8 cellular contexts compared by ENCODE assay signal in genomic region chr7:155598810-155599210, GRCh38. TPM values are rescaled to one million over a fixed set of nuclear protein-coding genes. Genes with fewer than 3 reads are reported as not detected.
DNase-seq lines count a peak whose midpoint lies in the region; ATAC-seq, FAIRE-seq and TF ChIP-seq lines count a peak whose summit lies in the region.

No MANE protein-coding gene starts in this region.

- peak overlapping the region; percentile 56; the same call in 1 of the 2 replicates for H3K4me2 ChIP-seq in GM23338

- no peaks in the 10 kb centered on the region for H4K20me1 ChIP-seq in GM23338 (replicated peaks; ENCODE audit: insufficient read depth)

- H3K4me1 Mint-ChIP-seq in GM23338: peaks cover 40% of the 10 kb centered on the region
- H3K4me1 Mint-ChIP-seq in T-helper 2 cell treated with Interferon-gamma antibody and Interleukin-4, amounts not matched to agents 5 μg/mL and 100 μg/mL, for 36 hours (ENCODE audit: low read depth): peaks cover 13% of the 10 kb centered on the region

- H3K9me2 ChIP-seq in GM23338 (ENCODE audit: insufficient read depth): no peaks in the 10 kb centered on the region

- no peaks in the 10 kb centered on the region for H3F3A ChIP-seq in GM23338 (replicated peaks; ENCODE audit: low read depth)

- no peak for FAIRE-seq in D721Med (lab: Jason Lieb, UNC)

- ATAC-seq in GM23338 (peak; percentile 62), GM18519 (IDR thresholded peaks at IDR 0.05; ENCODE audit: low FRiP score, unreplicated experiment) (no peak)

- no peak overlapping the region for H3K27ac Mint-ChIP-seq in GM23338
- no peak overlapping the region for H3K27ac Mint-ChIP-seq in T-helper 2 cell treated with Interferon-gamma antibody and Interleukin-4, amounts not matched to agents 5 μg/mL and 100 μg/mL, for 36 hours

- H3K36me3 Mint-ChIP-seq in GM23338 (ENCODE audit: low read depth): no peaks in the 10 kb centered on the region
- H3K36me3 Mint-ChIP-seq in T-helper 2 cell treated with Interferon-gamma antibody and Interleukin-4, amounts not matched to agents 5 μg/mL and 100 μg/mL, for 36 hours (ENCODE audit: low read depth): no peaks in the 10 kb centered on the region

- H3K9me3 ChIP-seq in left ventricle myocardium inferior (replicated peaks): no peaks in the 10 kb centered on the region

- H2AFZ ChIP-seq in GM23338: no peak overlapping the region

- H3K36me3 ChIP-seq in GM23338 (ENCODE audit: insufficient read depth) (no peaks in the 10 kb centered on the region), left ventricle myocardium inferior (no peaks in the 10 kb centered on the region)

- H3K4me3 ChIP-seq in GM23338 (no peak overlapping the region), left ventricle myocardium inferior (no peak overlapping the region), retinal pigment epithelial cell (ENCODE audit: low read length) (no peak overlapping the region)

- intact Hi-C loops in left ventricle myocardium inferior (cut with micrococcal nuclease): loop anchor here (2.0 kb wide), 2 partner anchors 140 to 170 kb away; no protein-coding TSS in a partner anchor

- peaks cover 8% of the 10 kb centered on the region for H3K27me3 Mint-ChIP-seq in GM23338 (ENCODE audit: insufficient read depth, low read depth, poor library complexity)
- peaks cover 37% of the 10 kb centered on the region for H3K27me3 Mint-ChIP-seq in T-helper 2 cell treated with Interferon-gamma antibody and Interleukin-4, amounts not matched to agents 5 μg/mL and 100 μg/mL, for 36 hours (ENCODE audit: low read depth)

- DNase-seq in D721Med (ENCODE audit: insufficient read length, low spot score): no peak
- peak; percentile 92 for DNase-seq in GM23338 (ENCODE audit: low spot score)
- peak; percentile 70 for DNase-seq in NCI-H1092 treated with DMSO at 0.1 percent for 48 hours (lab: John Stamatoyannopoulos, UW)
- peak; percentile 70 for DNase-seq in T-helper 2 cell treated with Interferon-gamma antibody and Interleukin-4, amounts not matched to agents 5 μg/mL and 100 μg/mL, for 36 hours (ENCODE audit: low spot score)
- peak; percentile 55 for DNase-seq in amniotic stem cell (lab: John Stamatoyannopoulos, UW)
- peak; percentile 76 for DNase-seq in left ventricle myocardium inferior
- peak; percentile 12 for DNase-seq in retinal pigment epithelial cell (ENCODE audit: low read depth)

- no peaks in the 10 kb centered on the region for H3K9me3 Mint-ChIP-seq in GM23338
- no peaks in the 10 kb centered on the region for H3K9me3 Mint-ChIP-seq in T-helper 2 cell treated with Interferon-gamma antibody and Interleukin-4, amounts not matched to agents 5 μg/mL and 100 μg/mL, for 36 hours

- no peaks in the 10 kb centered on the region for H3K79me2 ChIP-seq in GM23338 (replicated peaks; ENCODE audit: insufficient read depth)

- H3K27ac ChIP-seq in GM23338 (ENCODE audit: low read depth) (no peak overlapping the region), left ventricle myocardium inferior (replicated peaks) (no peak overlapping the region)

- H3K27me3 ChIP-seq in GM23338 (ENCODE audit: insufficient read depth) (no peaks in the 10 kb centered on the region), left ventricle myocardium inferior (ENCODE audit: low read depth) (peaks cover 74% of the 10 kb centered on the region)

- H3K4me1 ChIP-seq in GM23338 (ENCODE audit: insufficient read depth): 0 out of 2 replicates have a peak, but pooled peaks cover 9% of the 10 kb centered on the region
- no peaks in the 10 kb centered on the region for H3K4me1 ChIP-seq in left ventricle myocardium inferior

- H3K4me3 Mint-ChIP-seq in GM23338: peak overlapping the region; percentile 14; the same call in 1 of the 3 replicates
- H3K4me3 Mint-ChIP-seq in T-helper 2 cell treated with Interferon-gamma antibody and Interleukin-4, amounts not matched to agents 5 μg/mL and 100 μg/mL, for 36 hours: no peak overlapping the region

- TF ChIP-seq CTCF in D721Med (IDR thresholded peaks at IDR 0.05; ENCODE audit: insufficient read depth, missing control alignments) (peak; percentile 96), GM23338 (conservative IDR thresholded peaks at IDR 0.05; ENCODE audit: low read depth in 2 of 2) (peak; percentile 97 to 100), left ventricle myocardium inferior (IDR thresholded peaks at IDR 0.05; ENCODE audit: borderline replicate concordance) (peak; percentile 99), retinal pigment epithelial cell (conservative IDR thresholded peaks at IDR 0.05; ENCODE audit: low read depth, low read length) (peak; percentile 100)

TF ChIP-seq in GM23338, 12 proteins besides CTCF, POLR2A, EP300 and RAD21 (continues in another document):
- TF ChIP-seq EZH2phosphoT487 (IDR thresholded peaks at IDR 0.05; ENCODE audit: unreplicated experiment): no peak
- no peak for TF ChIP-seq REST (IDR thresholded peaks at IDR 0.05; ENCODE audit: unreplicated experiment)
- no peak for TF ChIP-seq CREB1 (CRISPR knock-in tag; IDR thresholded peaks at IDR 0.05; ENCODE audit: low read depth)
- TF ChIP-seq ZNF114 (CRISPR knock-in tag; IDR thresholded peaks at IDR 0.05): no peak
- TF ChIP-seq NANOG (IDR thresholded peaks at IDR 0.05; ENCODE audit: borderline replicate concordance): no peak
- no peak for TF ChIP-seq JUNB (IDR thresholded peaks at IDR 0.05; ENCODE audit: unreplicated experiment)

RNA-seq across cellular contexts. Expression of gene RBM33, which starts 45.7 kb away (rescaled TPM):
- total RNA-seq in GM23338 (2014; rRNA removed; shearing (Covaris generic)): 26.1 and 47.7 TPM in 2 replicates
- 88.5 and 94.7 TPM in 2 replicates for polyA plus RNA-seq in GM23338 (2016; fragmentation: Nextera tagmentation; extraction: Ambion mirVana)
- total RNA-seq in left ventricle myocardium inferior: 30.8 TPM

RNA-seq across cellular contexts. Expression of gene CNPY1, which starts 52.5 kb away (rescaled TPM):
- total RNA-seq in GM23338 (2014; rRNA removed; shearing (Covaris generic)): 0.31 TPM in 1 of 2 replicates, not detected in the other
- not detected in 2 replicates for polyA plus RNA-seq in GM23338 (2016; fragmentation: Nextera tagmentation; extraction: Ambion mirVana)
- not detected for total RNA-seq in left ventricle myocardium inferior
